1 cellular context compared by ENCODE assay signal in the genomic region with DNA sequence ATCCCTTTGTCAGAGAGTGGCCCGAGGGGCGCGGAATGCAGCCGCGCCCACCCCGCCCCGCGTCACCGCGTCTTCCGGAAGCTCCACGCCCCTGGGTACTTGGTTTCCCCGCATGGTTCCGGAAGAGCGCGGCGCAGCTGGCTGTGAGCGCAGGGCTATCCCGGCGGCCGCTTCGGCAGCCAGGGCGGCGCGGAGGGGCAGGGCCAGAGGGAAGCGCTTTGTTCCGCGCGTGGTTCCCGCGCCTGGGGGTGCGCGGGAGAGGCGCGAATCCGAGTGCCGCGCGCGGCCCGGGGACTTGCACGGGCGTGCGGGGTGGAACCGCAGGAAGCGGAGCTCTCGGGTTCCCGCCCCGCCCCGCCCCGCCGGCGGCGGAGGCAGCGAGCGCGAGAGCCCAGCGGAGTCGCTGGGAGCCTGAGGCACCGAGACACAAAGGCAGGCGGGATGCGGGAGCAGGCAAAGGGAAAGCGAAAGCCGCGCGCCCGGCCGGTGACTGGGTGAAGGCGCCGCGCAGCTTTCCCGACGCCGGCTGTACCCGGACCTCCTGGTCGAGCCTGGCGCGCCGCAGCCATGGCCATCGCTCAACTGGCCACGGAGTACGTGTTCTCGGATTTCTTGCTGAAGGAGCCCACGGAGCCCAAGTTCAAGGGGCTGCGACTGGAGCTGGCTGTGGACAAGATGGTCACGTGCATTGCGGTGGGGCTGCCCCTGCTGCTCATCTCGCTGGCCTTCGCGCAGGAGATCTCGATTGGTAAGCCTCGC.
TF ChIP-seq lines count a peak whose summit lies in the region.

A gene with protein sequence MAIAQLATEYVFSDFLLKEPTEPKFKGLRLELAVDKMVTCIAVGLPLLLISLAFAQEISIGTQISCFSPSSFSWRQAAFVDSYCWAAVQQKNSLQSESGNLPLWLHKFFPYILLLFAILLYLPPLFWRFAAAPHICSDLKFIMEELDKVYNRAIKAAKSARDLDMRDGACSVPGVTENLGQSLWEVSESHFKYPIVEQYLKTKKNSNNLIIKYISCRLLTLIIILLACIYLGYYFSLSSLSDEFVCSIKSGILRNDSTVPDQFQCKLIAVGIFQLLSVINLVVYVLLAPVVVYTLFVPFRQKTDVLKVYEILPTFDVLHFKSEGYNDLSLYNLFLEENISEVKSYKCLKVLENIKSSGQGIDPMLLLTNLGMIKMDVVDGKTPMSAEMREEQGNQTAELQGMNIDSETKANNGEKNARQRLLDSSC (plus strand): TSS at position 96 of the 759 bp plus-strand sequence. CDS start 472 bp downstream, at position 568.

TF ChIP-seq in K562, 482 proteins besides CTCF, POLR2A, EP300 and RAD21 (continued from another document and continues in another):
- TF ChIP-seq, protein P1, sequence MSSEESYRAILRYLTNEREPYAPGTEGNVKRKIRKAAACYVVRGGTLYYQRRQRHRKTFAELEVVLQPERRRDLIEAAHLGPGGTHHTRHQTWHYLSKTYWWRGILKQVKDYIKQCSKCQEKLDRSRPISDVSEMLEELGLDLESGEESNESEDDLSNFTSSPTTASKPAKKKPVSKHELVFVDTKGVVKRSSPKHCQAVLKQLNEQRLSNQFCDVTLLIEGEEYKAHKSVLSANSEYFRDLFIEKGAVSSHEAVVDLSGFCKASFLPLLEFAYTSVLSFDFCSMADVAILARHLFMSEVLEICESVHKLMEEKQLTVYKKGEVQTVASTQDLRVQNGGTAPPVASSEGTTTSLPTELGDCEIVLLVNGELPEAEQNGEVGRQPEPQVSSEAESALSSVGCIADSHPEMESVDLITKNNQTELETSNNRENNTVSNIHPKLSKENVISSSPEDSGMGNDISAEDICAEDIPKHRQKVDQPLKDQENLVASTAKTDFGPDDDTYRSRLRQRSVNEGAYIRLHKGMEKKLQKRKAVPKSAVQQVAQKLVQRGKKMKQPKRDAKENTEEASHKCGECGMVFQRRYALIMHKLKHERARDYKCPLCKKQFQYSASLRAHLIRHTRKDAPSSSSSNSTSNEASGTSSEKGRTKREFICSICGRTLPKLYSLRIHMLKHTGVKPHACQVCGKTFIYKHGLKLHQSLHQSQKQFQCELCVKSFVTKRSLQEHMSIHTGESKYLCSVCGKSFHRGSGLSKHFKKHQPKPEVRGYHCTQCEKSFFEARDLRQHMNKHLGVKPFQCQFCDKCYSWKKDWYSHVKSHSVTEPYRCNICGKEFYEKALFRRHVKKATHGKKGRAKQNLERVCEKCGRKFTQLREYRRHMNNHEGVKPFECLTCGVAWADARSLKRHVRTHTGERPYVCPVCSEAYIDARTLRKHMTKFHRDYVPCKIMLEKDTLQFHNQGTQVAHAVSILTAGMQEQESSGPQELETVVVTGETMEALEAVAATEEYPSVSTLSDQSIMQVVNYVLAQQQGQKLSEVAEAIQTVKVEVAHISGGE (CRISPR knock-in tag; IDR thresholded peaks at IDR 0.05), result peak in 2 of 3 experiments; percentile 31 to 88; a peak in 3 of 6 replicates
- TF ChIP-seq JUNB (CRISPR knock-in tag; conservative IDR thresholded peaks at IDR 0.05) (no peak), JUN (IDR thresholded peaks at IDR 0.05; ENCODE audit: borderline replicate concordance, low read depth, low read length) (no peak; the same call in 1 of the 2 replicates), JUN (CRISPR knock-in tag; IDR thresholded peaks at IDR 0.05; ENCODE audit: borderline replicate concordance) (no peak), STAT5B (CRISPR knock-in tag; IDR thresholded peaks at IDR 0.05) (no peak), NONO (IDR thresholded peaks at IDR 0.05; ENCODE audit: low read depth in 2 of 2, low read length in 1 of 2) (peak in 1 of 2 experiments; percentile 83; a peak in 2 of 4 replicates), ZSCAN29 (IDR thresholded peaks at IDR 0.05) (no peak), YY1 (IDR thresholded peaks at IDR 0.05; ENCODE audit: borderline replicate concordance in 1 of 3, control insufficient read depth in 1 of 3, extremely low read depth in 1 of 3, insufficient read depth in 3 of 3, insufficient read length in 1 of 3, insufficient replicate concordance in 2 of 3, low read depth in 1 of 3, low read length in 2 of 3) (peak in 2 of 3 experiments; percentile 41 to 65), MED1 (CRISPR knock-in tag; IDR thresholded peaks at IDR 0.05; ENCODE audit: borderline replicate concordance) (no peak), RBM15 (IDR thresholded peaks at IDR 0.05; ENCODE audit: insufficient read depth, low read length) (no peak), ZNF324 (CRISPR knock-in tag; IDR thresholded peaks at IDR 0.05) (no peak), ZNF224 (CRISPR knock-in tag; IDR thresholded peaks at IDR 0.05) (no peak), CC2D1A (IDR thresholded peaks at IDR 0.05) (no peak), CAMTA2 (CRISPR knock-in tag; conservative IDR thresholded peaks at IDR 0.05) (no peak), SRF (CRISPR knock-in tag; IDR thresholded peaks at IDR 0.05) (no peak), BRF1 (IDR thresholded peaks at IDR 0.05; ENCODE audit: borderline replicate concordance, extremely low read depth, insufficient read length) (no peak), ZNF41 (CRISPR knock-in tag; conservative IDR thresholded peaks at IDR 0.05) (no peak), MCM3 (IDR thresholded peaks at IDR 0.05) (no peak), NR3C1 (CRISPR knock-in tag; IDR thresholded peaks at IDR 0.05) (no peak), CSDE1 (IDR thresholded peaks at IDR 0.05) (no peak), CBX1 (IDR thresholded peaks at IDR 0.05; ENCODE audit: low read depth) (peak; percentile 24; the same call in 1 of the 2 replicates), ETV5 (CRISPR knock-in tag; IDR thresholded peaks at IDR 0.05; ENCODE audit: low read depth) (peak; percentile 76), ZNF79 (CRISPR knock-in tag; IDR thresholded peaks at IDR 0.05; ENCODE audit: low read depth) (no peak), HLTF (IDR thresholded peaks at IDR 0.05) (no peak), CREM (IDR thresholded peaks at IDR 0.05; ENCODE audit: low read depth) (peak; percentile 78)
- TF ChIP-seq, protein P2, sequence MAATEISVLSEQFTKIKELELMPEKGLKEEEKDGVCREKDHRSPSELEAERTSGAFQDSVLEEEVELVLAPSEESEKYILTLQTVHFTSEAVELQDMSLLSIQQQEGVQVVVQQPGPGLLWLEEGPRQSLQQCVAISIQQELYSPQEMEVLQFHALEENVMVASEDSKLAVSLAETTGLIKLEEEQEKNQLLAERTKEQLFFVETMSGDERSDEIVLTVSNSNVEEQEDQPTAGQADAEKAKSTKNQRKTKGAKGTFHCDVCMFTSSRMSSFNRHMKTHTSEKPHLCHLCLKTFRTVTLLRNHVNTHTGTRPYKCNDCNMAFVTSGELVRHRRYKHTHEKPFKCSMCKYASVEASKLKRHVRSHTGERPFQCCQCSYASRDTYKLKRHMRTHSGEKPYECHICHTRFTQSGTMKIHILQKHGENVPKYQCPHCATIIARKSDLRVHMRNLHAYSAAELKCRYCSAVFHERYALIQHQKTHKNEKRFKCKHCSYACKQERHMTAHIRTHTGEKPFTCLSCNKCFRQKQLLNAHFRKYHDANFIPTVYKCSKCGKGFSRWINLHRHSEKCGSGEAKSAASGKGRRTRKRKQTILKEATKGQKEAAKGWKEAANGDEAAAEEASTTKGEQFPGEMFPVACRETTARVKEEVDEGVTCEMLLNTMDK (IDR thresholded peaks at IDR 0.05; ENCODE audit: borderline replicate concordance, insufficient read depth, low read depth, low read length, poor library complexity, severe bottlenecking), result no peak
- TF ChIP-seq, protein P3, sequence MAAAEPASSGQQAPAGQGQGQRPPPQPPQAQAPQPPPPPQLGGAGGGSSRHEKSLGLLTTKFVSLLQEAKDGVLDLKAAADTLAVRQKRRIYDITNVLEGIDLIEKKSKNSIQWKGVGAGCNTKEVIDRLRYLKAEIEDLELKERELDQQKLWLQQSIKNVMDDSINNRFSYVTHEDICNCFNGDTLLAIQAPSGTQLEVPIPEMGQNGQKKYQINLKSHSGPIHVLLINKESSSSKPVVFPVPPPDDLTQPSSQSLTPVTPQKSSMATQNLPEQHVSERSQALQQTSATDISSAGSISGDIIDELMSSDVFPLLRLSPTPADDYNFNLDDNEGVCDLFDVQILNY (CRISPR knock-in tag; IDR thresholded peaks at IDR 0.05), result no peak
- TF ChIP-seq, protein P4, sequence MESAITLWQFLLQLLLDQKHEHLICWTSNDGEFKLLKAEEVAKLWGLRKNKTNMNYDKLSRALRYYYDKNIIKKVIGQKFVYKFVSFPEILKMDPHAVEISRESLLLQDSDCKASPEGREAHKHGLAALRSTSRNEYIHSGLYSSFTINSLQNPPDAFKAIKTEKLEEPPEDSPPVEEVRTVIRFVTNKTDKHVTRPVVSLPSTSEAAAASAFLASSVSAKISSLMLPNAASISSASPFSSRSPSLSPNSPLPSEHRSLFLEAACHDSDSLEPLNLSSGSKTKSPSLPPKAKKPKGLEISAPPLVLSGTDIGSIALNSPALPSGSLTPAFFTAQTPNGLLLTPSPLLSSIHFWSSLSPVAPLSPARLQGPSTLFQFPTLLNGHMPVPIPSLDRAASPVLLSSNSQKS (CRISPR knock-in tag; IDR thresholded peaks at IDR 0.05), result no peak
- TF ChIP-seq, protein P5, sequence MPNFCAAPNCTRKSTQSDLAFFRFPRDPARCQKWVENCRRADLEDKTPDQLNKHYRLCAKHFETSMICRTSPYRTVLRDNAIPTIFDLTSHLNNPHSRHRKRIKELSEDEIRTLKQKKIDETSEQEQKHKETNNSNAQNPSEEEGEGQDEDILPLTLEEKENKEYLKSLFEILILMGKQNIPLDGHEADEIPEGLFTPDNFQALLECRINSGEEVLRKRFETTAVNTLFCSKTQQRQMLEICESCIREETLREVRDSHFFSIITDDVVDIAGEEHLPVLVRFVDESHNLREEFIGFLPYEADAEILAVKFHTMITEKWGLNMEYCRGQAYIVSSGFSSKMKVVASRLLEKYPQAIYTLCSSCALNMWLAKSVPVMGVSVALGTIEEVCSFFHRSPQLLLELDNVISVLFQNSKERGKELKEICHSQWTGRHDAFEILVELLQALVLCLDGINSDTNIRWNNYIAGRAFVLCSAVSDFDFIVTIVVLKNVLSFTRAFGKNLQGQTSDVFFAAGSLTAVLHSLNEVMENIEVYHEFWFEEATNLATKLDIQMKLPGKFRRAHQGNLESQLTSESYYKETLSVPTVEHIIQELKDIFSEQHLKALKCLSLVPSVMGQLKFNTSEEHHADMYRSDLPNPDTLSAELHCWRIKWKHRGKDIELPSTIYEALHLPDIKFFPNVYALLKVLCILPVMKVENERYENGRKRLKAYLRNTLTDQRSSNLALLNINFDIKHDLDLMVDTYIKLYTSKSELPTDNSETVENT (CRISPR knock-in tag; IDR thresholded peaks at IDR 0.05), result 0 out of 2 replicates have a peak, but pooled peaks have one; percentile 35
- TF ChIP-seq, protein P6, sequence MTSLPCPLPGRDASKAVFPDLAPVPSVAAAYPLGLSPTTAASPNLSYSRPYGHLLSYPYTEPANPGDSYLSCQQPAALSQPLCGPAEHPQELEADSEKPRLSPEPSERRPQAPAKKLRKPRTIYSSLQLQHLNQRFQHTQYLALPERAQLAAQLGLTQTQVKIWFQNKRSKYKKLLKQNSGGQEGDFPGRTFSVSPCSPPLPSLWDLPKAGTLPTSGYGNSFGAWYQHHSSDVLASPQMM (CRISPR knock-in tag; IDR thresholded peaks at IDR 0.05), result no peak
- TF ChIP-seq, protein P7, sequence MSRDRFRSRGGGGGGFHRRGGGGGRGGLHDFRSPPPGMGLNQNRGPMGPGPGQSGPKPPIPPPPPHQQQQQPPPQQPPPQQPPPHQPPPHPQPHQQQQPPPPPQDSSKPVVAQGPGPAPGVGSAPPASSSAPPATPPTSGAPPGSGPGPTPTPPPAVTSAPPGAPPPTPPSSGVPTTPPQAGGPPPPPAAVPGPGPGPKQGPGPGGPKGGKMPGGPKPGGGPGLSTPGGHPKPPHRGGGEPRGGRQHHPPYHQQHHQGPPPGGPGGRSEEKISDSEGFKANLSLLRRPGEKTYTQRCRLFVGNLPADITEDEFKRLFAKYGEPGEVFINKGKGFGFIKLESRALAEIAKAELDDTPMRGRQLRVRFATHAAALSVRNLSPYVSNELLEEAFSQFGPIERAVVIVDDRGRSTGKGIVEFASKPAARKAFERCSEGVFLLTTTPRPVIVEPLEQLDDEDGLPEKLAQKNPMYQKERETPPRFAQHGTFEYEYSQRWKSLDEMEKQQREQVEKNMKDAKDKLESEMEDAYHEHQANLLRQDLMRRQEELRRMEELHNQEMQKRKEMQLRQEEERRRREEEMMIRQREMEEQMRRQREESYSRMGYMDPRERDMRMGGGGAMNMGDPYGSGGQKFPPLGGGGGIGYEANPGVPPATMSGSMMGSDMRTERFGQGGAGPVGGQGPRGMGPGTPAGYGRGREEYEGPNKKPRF (IDR thresholded peaks at IDR 0.05; ENCODE audit: low read depth, low read length), result no peak
- TF ChIP-seq, protein P8, sequence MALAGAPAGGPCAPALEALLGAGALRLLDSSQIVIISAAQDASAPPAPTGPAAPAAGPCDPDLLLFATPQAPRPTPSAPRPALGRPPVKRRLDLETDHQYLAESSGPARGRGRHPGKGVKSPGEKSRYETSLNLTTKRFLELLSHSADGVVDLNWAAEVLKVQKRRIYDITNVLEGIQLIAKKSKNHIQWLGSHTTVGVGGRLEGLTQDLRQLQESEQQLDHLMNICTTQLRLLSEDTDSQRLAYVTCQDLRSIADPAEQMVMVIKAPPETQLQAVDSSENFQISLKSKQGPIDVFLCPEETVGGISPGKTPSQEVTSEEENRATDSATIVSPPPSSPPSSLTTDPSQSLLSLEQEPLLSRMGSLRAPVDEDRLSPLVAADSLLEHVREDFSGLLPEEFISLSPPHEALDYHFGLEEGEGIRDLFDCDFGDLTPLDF (CRISPR knock-in tag; IDR thresholded peaks at IDR 0.05), result peak; percentile 37; the same call in 1 of the 2 replicates
- TF ChIP-seq, protein P9, sequence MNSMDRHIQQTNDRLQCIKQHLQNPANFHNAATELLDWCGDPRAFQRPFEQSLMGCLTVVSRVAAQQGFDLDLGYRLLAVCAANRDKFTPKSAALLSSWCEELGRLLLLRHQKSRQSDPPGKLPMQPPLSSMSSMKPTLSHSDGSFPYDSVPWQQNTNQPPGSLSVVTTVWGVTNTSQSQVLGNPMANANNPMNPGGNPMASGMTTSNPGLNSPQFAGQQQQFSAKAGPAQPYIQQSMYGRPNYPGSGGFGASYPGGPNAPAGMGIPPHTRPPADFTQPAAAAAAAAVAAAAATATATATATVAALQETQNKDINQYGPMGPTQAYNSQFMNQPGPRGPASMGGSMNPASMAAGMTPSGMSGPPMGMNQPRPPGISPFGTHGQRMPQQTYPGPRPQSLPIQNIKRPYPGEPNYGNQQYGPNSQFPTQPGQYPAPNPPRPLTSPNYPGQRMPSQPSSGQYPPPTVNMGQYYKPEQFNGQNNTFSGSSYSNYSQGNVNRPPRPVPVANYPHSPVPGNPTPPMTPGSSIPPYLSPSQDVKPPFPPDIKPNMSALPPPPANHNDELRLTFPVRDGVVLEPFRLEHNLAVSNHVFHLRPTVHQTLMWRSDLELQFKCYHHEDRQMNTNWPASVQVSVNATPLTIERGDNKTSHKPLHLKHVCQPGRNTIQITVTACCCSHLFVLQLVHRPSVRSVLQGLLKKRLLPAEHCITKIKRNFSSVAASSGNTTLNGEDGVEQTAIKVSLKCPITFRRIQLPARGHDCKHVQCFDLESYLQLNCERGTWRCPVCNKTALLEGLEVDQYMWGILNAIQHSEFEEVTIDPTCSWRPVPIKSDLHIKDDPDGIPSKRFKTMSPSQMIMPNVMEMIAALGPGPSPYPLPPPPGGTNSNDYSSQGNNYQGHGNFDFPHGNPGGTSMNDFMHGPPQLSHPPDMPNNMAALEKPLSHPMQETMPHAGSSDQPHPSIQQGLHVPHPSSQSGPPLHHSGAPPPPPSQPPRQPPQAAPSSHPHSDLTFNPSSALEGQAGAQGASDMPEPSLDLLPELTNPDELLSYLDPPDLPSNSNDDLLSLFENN (IDR thresholded peaks at IDR 0.05; ENCODE audit: low read depth in 2 of 2, low read length in 2 of 2), result no peak
- TF ChIP-seq, protein P10, sequence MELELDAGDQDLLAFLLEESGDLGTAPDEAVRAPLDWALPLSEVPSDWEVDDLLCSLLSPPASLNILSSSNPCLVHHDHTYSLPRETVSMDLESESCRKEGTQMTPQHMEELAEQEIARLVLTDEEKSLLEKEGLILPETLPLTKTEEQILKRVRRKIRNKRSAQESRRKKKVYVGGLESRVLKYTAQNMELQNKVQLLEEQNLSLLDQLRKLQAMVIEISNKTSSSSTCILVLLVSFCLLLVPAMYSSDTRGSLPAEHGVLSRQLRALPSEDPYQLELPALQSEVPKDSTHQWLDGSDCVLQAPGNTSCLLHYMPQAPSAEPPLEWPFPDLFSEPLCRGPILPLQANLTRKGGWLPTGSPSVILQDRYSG (tag; conservative IDR thresholded peaks at IDR 0.05; ENCODE audit: low read depth), result no peak
